In the genomic region with DNA sequence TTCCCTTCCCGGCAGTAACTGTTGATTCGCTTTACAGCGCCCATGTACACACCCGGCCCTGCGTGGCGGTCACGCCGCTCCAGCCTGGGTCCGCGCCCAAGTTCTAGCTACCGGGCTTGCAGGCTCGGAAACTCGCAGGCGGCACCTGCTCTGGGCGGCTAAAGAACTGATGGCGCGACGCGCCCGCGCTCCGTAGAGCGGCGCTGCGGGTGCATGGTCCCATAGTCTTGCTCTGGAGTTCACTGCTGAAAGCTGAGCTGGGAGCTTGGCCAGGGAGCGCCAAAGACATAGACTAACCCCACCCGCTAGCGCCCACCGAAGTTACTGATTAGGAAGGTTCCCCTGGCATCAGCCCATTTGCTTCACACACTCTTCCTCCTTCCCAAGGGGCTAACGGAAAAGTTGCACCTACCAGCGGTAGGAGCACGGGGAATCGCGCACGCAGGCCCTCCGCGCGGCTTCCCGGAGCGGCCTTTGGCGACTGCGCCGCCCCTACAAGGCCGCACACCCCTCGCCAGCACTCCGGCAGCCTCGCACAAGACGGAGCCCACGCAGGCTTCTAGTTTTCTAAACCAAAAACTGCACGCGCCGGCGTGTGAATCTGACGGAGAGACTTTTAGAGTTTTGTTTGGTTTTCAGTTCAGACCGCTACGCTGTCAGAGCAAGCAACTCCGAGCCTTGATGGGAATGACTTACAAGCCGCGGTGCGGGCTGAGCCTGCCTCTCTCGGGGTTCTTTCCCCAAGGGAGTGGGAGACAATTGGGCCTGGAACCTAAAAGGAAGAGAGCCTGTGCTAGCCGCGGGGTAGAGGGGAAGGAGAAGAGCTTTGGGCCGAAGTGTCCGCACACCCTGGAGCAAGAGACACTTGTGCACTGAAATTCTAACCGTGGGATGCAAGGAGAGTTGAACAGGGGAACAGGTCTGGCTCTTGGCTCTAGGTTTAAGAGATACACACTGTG, we compare ENCODE assay signal across 8 cellular contexts. TPM values are rescaled to one million over a fixed set of nuclear protein-coding genes. Genes with fewer than 3 reads are reported as not detected.
DNase-seq lines count a peak whose midpoint lies in the region; ATAC-seq and TF ChIP-seq lines count a peak whose summit lies in the region.

No MANE protein-coding gene starts in this region.

- DNase-seq in C1 segment of cervical spinal cord (lab: John Stamatoyannopoulos, UW) (peak in 11 of 14 donors; percentile 69 to 92 (median 82)), NCI-H345 (lab: John Stamatoyannopoulos, UW) (peak; percentile 76), ascending aorta (ENCODE audit: low spot score in 2 of 2) (peak in 1 of 2 donors; percentile 65), retinal pigment epithelial cell (ENCODE audit: low read depth) (no peak), GM19238 (ENCODE audit: insufficient read length, low spot score) (no peak), HPDE6-E6E7 (ENCODE audit: extremely low spot score) (no peak)

- H3K27me3 ChIP-seq in ascending aorta: peaks cover 50% of the 10 kb centered on the region

- no peaks in the 10 kb centered on the region for H3K9me3 ChIP-seq in ascending aorta
- no peaks in the 10 kb centered on the region for H3K9me3 ChIP-seq in iPS-18c (ENCODE audit: control insufficient read depth, insufficient read depth, low read length)

- H3K27ac ChIP-seq in ascending aorta: peak overlapping the region in 1 of 2 donors; percentile 38

- peak overlapping the region; percentile 65 to 73 for H3K4me3 ChIP-seq in ascending aorta
- peak overlapping the region; percentile 45 for H3K4me3 ChIP-seq in iPS-18c (ENCODE audit: insufficient read depth, low read depth, low read length)
- peak overlapping the region; percentile 46 for H3K4me3 ChIP-seq in retinal pigment epithelial cell (ENCODE audit: low read length)

- ATAC-seq in GM19468 (IDR thresholded peaks at IDR 0.05; ENCODE audit: extremely low read depth, unreplicated experiment): peak; percentile 33

- H3K36me3 ChIP-seq in ascending aorta: no peaks in the 10 kb centered on the region

- H3K4me1 ChIP-seq in ascending aorta: peaks cover 5 to 30% of the 10 kb centered on the region in 2 donors

- peak in 2 of 3 experiments; percentile 15 to 33 for TF ChIP-seq CTCF in ascending aorta (IDR thresholded peaks at IDR 0.05)
- peak; percentile 20 for TF ChIP-seq CTCF in retinal pigment epithelial cell (conservative IDR thresholded peaks at IDR 0.05; ENCODE audit: low read depth, low read length)

- intact Hi-C loops in ascending aorta (cut with DNase I): loop anchor here (2.0 to 5.0 kb wide), 2 partner anchors 115 to 1629 kb away; a partner anchor contains a TSS

RNA-seq across cellular contexts. Expression of a gene that starts 1.0 kb away (rescaled TPM):
- not detected for total RNA-seq in ascending aorta

Comparison
In these comparisons a context has a peak if more than half of its experiments do, and no peak if none do; other contexts are left out.
1. DNase-seq: peak in C1 segment of cervical spinal cord (11 of 14) and NCI-H345 (single experiment); none in retinal pigment epithelial cell (single experiment), GM19238 (single experiment) and HPDE6-E6E7 (single experiment).
2. Peak in every context shown above with its lines, with median percentiles within 50 percentile points of each other: H3K4me3 ChIP-seq.